ENCODE assay signal across 13 cellular contexts in genomic region chr3:52044869-52045616, GRCh38. TPM values are rescaled to one million over a fixed set of nuclear protein-coding genes. Genes with fewer than 3 reads are reported as not detected.
DNase-seq lines count a peak whose midpoint lies in the region; ATAC-seq and TF ChIP-seq lines count a peak whose summit lies in the region.
"Had no signal": no experiment of that assay in that cellular context is flagged by ENCODE, and none has a peak within 500 bp of the region (broad histone marks: within the 10 kb centered on the region; RNA-seq: fewer than 3 reads in every experiment).

No MANE protein-coding gene starts in this region.

- POLR2A ChIA-PET in SK-N-SH (lab: Yijun Ruan, JAX) = interaction anchor here (1.2 to 7.2 kb wide), 5 partner anchors 9 to 42 kb away, joined by 3 to 74 read pairs (median 15); partner anchors contain the start of gene DUSP7
- POLR2A ChIA-PET in RWPE1 (lab: Yijun Ruan, JAX; ENCODE audit: low non-redundant PET) = interaction anchor here (2.0 kb wide), 1 partner anchor 12 kb away, joined by 12 read pairs; the partner anchor contains the start of gene DUSP7

- H3K4me3 ChIP-seq in SK-N-SH (ENCODE audit: low read depth in 2 of 2, low read length in 1 of 2) = no peak overlapping the region
- no peak overlapping the region for H3K4me3 ChIP-seq in esophagus squamous epithelium

- DNase-seq in SK-N-SH = peak; percentile 58
- DNase-seq in RWPE1 (ENCODE audit: low spot score) = no peak
- DNase-seq in esophagus squamous epithelium (lab: John Stamatoyannopoulos, UW) = no peak
- DNase-seq in stimulated activated effector memory CD8-positive, alpha-beta T cell treated with anti-CD3 and anti-CD28 coated beads, Interleukin-12 subunit alpha, Interleukin-12 subunit beta, amount 100 ng/mL, for 72 hours (ENCODE audit: low spot score in 2 of 2) = no peak
- no peak for DNase-seq in NCI-H446 treated with DMSO at 0.1 percent for 48 hours (lab: John Stamatoyannopoulos, UW)
- DNase-seq: dermis blood vessel endothelial cell, NCI-H2107 had no signal

- peaks cover 21% of the 10 kb centered on the region; the same call in 1 of the 2 replicates for H3K79me2 ChIP-seq in SK-N-SH (ENCODE audit: insufficient read depth)

- no peak overlapping the region for H2AFZ ChIP-seq in SK-N-SH (ENCODE audit: low read depth)

- no peaks in the 10 kb centered on the region for H3K9me3 Mint-ChIP-seq in stimulated activated effector memory CD8-positive, alpha-beta T cell treated with anti-CD3 and anti-CD28 coated beads, Interleukin-12 subunit alpha, Interleukin-12 subunit beta, amount 100 ng/mL, for 72 hours
- H3K9me3 Mint-ChIP-seq: activated T-helper 2 cell treated with anti-CD3 and anti-CD28 coated beads, Interferon-gamma antibody, Interleukin-2, Interleukin-4, amounts not matched to agents 10 μg/mL and 5 μg/mL and 100 μg/mL, durations not matched to agents 14 hours and 24 hours and 36 hours had no signal

- H3K4me1 ChIP-seq in SK-N-SH (ENCODE audit: control insufficient read depth in 1 of 2, insufficient read depth in 2 of 2, low read depth in 1 of 2, low read length in 1 of 2) = peaks cover 36 to 86% of the 10 kb centered on the region in 2 experiments
- H3K4me1 ChIP-seq in esophagus squamous epithelium = peaks cover 51 to 84% (median 56%) of the 10 kb centered on the region in 3 donors

- peaks cover 33% of the 10 kb centered on the region for H3K4me1 Mint-ChIP-seq in stimulated activated effector memory CD8-positive, alpha-beta T cell treated with anti-CD3 and anti-CD28 coated beads, Interleukin-12 subunit alpha, Interleukin-12 subunit beta, amount 100 ng/mL, for 72 hours

- intact Hi-C loops in esophagus squamous epithelium (cut with DNase I) = no loop called here

- H3K27ac Mint-ChIP-seq in stimulated activated effector memory CD8-positive, alpha-beta T cell treated with anti-CD3 and anti-CD28 coated beads, Interleukin-12 subunit alpha, Interleukin-12 subunit beta, amount 100 ng/mL, for 72 hours = peak overlapping the region; percentile 88
- H3K27ac Mint-ChIP-seq: activated T-helper 2 cell treated with anti-CD3 and anti-CD28 coated beads, Interferon-gamma antibody, Interleukin-2, Interleukin-4, amounts not matched to agents 10 μg/mL and 5 μg/mL and 100 μg/mL, durations not matched to agents 14 hours and 24 hours and 36 hours had no signal

- no peak for TF ChIP-seq POLR2A in esophagus squamous epithelium (IDR thresholded peaks at IDR 0.05)

- no peak for TF ChIP-seq CTCF in SK-N-SH (IDR thresholded peaks at IDR 0.05)
- TF ChIP-seq CTCF in RWPE1 (conservative IDR thresholded peaks at IDR 0.05; ENCODE audit: low read depth) = no peak
- no peak for TF ChIP-seq CTCF in esophagus squamous epithelium (IDR thresholded peaks at IDR 0.05)

- no peaks in the 10 kb centered on the region for H3K27me3 ChIP-seq in SK-N-SH (ENCODE audit: insufficient read depth)
- H3K27me3 ChIP-seq in esophagus squamous epithelium = no peaks in the 10 kb centered on the region

- 0 out of 2 replicates have a peak overlapping the region, but pooled peaks have one; percentile 61 for H3K4me2 ChIP-seq in SK-N-SH
- H3K4me2 ChIP-seq: KMS-11 had no signal

- peak overlapping the region; percentile 93 to 100 for H3K27ac ChIP-seq in SK-N-SH (ENCODE audit: low read depth in 2 of 2, low read length in 1 of 2)
- H3K27ac ChIP-seq in RWPE1 = peak overlapping the region; percentile 100
- peak overlapping the region; percentile 92 to 98 (median 96) for H3K27ac ChIP-seq in esophagus squamous epithelium
- H3K27ac ChIP-seq: KMS-11 had no signal

- peak overlapping the region; percentile 90 for H3K9ac ChIP-seq in SK-N-SH
- H3K9ac ChIP-seq: KMS-11 had no signal

- peaks cover 12% of the 10 kb centered on the region for H3K36me3 Mint-ChIP-seq in stimulated activated effector memory CD8-positive, alpha-beta T cell treated with anti-CD3 and anti-CD28 coated beads, Interleukin-12 subunit alpha, Interleukin-12 subunit beta, amount 100 ng/mL, for 72 hours

- peaks cover 22% of the 10 kb centered on the region for H3F3A ChIP-seq in SK-N-SH (replicated peaks; ENCODE audit: insufficient read depth)

- H3K9me3 ChIP-seq in SK-N-SH = no peaks in the 10 kb centered on the region
- H3K9me3 ChIP-seq in esophagus squamous epithelium = no peaks in the 10 kb centered on the region

- TF ChIP-seq EP300 in SK-N-SH (IDR thresholded peaks at IDR 0.05; ENCODE audit: borderline replicate concordance in 1 of 2, low read depth in 1 of 2, low read length in 1 of 2) = no peak

- 98% methylated on average over 10 of the region's 18 CpGs for WGBS in SK-N-SH (ENCODE audit: low lambda C conversion rate)
- WGBS in esophagus squamous epithelium, 2 donors = 84% methylated on average over 5 to 9 of the region's 18 CpGs

- ATAC-seq in SK-N-SH treated with all-trans-retinoic acid at 6 μM for 48 hours (no peak), GM19452 (IDR thresholded peaks at IDR 0.05; ENCODE audit: unreplicated experiment) (no peak), HG02588 (IDR thresholded peaks at IDR 0.05; ENCODE audit: unreplicated experiment) (no peak)
- ATAC-seq in stimulated activated effector memory CD8-positive, alpha-beta T cell treated with anti-CD3 and anti-CD28 coated beads, Interleukin-12 subunit alpha, Interleukin-12 subunit beta, amount 100 ng/mL, for 72 hours = peak; percentile 2
- ATAC-seq: sciatic nerve had no signal

- peaks cover 8 to 15% of the 10 kb centered on the region in 2 experiments for H3K36me3 ChIP-seq in SK-N-SH (replicated peaks in 1 of 2; ENCODE audit: control insufficient read depth in 1 of 2, insufficient read depth in 2 of 2, low read length in 1 of 2)
- H3K36me3 ChIP-seq in esophagus squamous epithelium = peaks cover 12 to 22% (median 18%) of the 10 kb centered on the region in 3 donors

- H3K9me2 ChIP-seq in SK-N-SH = no peaks in the 10 kb centered on the region

- H4K20me1 ChIP-seq in SK-N-SH (ENCODE audit: insufficient read depth) = no peaks in the 10 kb centered on the region

- no peak for TF ChIP-seq RAD21 in SK-N-SH (IDR thresholded peaks at IDR 0.05; ENCODE audit: low read length)

- H3K4me3 Mint-ChIP-seq in stimulated activated effector memory CD8-positive, alpha-beta T cell treated with anti-CD3 and anti-CD28 coated beads, Interleukin-12 subunit alpha, Interleukin-12 subunit beta, amount 100 ng/mL, for 72 hours = no peak overlapping the region

- CTCF ChIA-PET in SK-N-SH (lab: Yijun Ruan, JAX) (interaction anchor here (0.6 to 29.9 kb wide), 10 partner anchors 9 to 100 kb away, joined by 3 to 983 read pairs (median 5); partner anchors contain the start of gene DUSP7), RWPE1 (lab: Yijun Ruan, JAX) (no interaction called here)

TF ChIP-seq in SK-N-SH, 30 proteins besides CTCF, POLR2A, EP300 and RAD21 (continues in another document):
- TF ChIP-seq RXRA (IDR thresholded peaks at IDR 0.05; ENCODE audit: borderline replicate concordance, low read depth) (no peak), TEAD4 (IDR thresholded peaks at IDR 0.05; ENCODE audit: borderline replicate concordance, insufficient read depth) (no peak), ZBTB33 (IDR thresholded peaks at IDR 0.05; ENCODE audit: borderline replicate concordance, low read depth) (no peak), FOXJ3 (CRISPR knock-in tag; IDR thresholded peaks at IDR 0.05) (no peak), RCOR1 (IDR thresholded peaks at IDR 0.05; ENCODE audit: low read length) (no peak), EZH2phosphoT487 (IDR thresholded peaks at IDR 0.05; ENCODE audit: borderline replicate concordance, low read depth) (no peak)

TF ChIP-seq in SK-N-SH treated with all-trans-retinoic acid at 6 μM for 48 hours, 23 proteins besides CTCF, POLR2A, EP300 and RAD21:
- no peak for TF ChIP-seq PPARA (CRISPR knock-in tag; IDR thresholded peaks at IDR 0.05; ENCODE audit: borderline replicate concordance)
- no peak for TF ChIP-seq OSR1 (CRISPR knock-in tag; IDR thresholded peaks at IDR 0.05)
- TF ChIP-seq SNAI2 (CRISPR knock-in tag; IDR thresholded peaks at IDR 0.05) = no peak
- TF ChIP-seq CSRNP3 (CRISPR knock-in tag; IDR thresholded peaks at IDR 0.05) = no peak

RNA-seq across cellular contexts. Expression of gene DUSP7, which starts 11.3 kb away (rescaled TPM):
- 24.3 and 25.8 TPM in 2 replicates for polyA plus RNA-seq in SK-N-SH (2012; rRNA removed)
- 13.1 and 20.1 TPM in 2 replicates for polyA plus RNA-seq in SK-N-SH (2012; cell fraction: cytosol; rRNA removed)
- polyA plus RNA-seq in SK-N-SH (2012; cell fraction: nucleus; rRNA removed) = 14.4 and 15.6 TPM in 2 replicates
- total RNA-seq in esophagus squamous epithelium = 100 to 1,000 TPM in 1 of 4 donors, 10 to 100 TPM in 3; 49.3 to 105 (median 62.1) TPM

RNA-seq across cellular contexts. Expression of gene RPL29, which starts 49.3 kb away (rescaled TPM):
- polyA plus RNA-seq in SK-N-SH (2012; rRNA removed) = 3,173 and 3,642 TPM in 2 replicates
- 2,707 and 3,782 TPM in 2 replicates for polyA plus RNA-seq in SK-N-SH (2012; cell fraction: cytosol; rRNA removed)
- 883 and 941 TPM in 2 replicates for polyA plus RNA-seq in SK-N-SH (2012; cell fraction: nucleus; rRNA removed)
- 1,000 to 10,000 TPM; 1,191 to 2,826 (median 1,725) TPM for total RNA-seq in esophagus squamous epithelium
